In genomic region chr17:81432873-81433451, GRCh38 we compare ENCODE assay signal across 13 cellular contexts. TPM values are rescaled to one million over a fixed set of nuclear protein-coding genes. Genes with fewer than 3 reads are reported as not detected.
DNase-seq lines count a peak whose midpoint lies in the region; TF ChIP-seq lines count a peak whose summit lies in the region.
"Had no signal": no experiment of that assay in that cellular context is flagged by ENCODE, and none has a peak within 500 bp of the region (broad histone marks: within the 10 kb centered on the region; RNA-seq: fewer than 3 reads in every experiment).

No MANE protein-coding gene starts in this region.

- no peak overlapping the region for H3K4me3 ChIP-seq in A673 (ENCODE audit: low read depth, low read length, poor library complexity, severe bottlenecking)

- H3K27me3 Mint-ChIP-seq in mesothelial cell of epicardium (ENCODE audit: low read depth) = no peaks in the 10 kb centered on the region

- H3K36me3 ChIP-seq in A673 (ENCODE audit: insufficient read depth, low read length, poor library complexity, severe bottlenecking) = no peaks in the 10 kb centered on the region

- no peak overlapping the region for H3K4me3 Mint-ChIP-seq in mesothelial cell of epicardium
- H3K4me3 Mint-ChIP-seq: activated naive CD8-positive, alpha-beta T cell treated with anti-CD3 and anti-CD28 coated beads, Interleukin-2, amount 10 ng/mL, durations not matched to agents 7 days and 5 days; T-helper 2 cell treated with Interferon-gamma antibody and Interleukin-4, amounts not matched to agents 5 μg/mL and 100 μg/mL, for 36 hours had no signal

- H3K27ac ChIP-seq in A673 (ENCODE audit: low read depth, low read length, poor library complexity, severe bottlenecking) = no peak overlapping the region

- no peaks in the 10 kb centered on the region for H3K4me1 Mint-ChIP-seq in mesothelial cell of epicardium

- BruUV-seq in A673 (replicated peaks; lab: Mats Ljungman, UMichigan) = no TSS peak

- H3K36me3 Mint-ChIP-seq in mesothelial cell of epicardium = no peaks in the 10 kb centered on the region
- H3K36me3 Mint-ChIP-seq: activated naive CD8-positive, alpha-beta T cell treated with anti-CD3 and anti-CD28 coated beads, Interleukin-2, amount 10 ng/mL, durations not matched to agents 7 days and 5 days had no signal

- DNase-seq in A172 (ENCODE audit: low spot score) (peak; percentile 76), HT-29 (ENCODE audit: low spot score) (peak; percentile 39), NCI-H2196 treated with DMSO at 0.1 percent for 48 hours (lab: John Stamatoyannopoulos, UW; ENCODE audit: unreplicated experiment) (peak; percentile 87), glomerular visceral epithelial cell (ENCODE audit: extremely low spot score) (peak; percentile 40), epidermal melanocyte (ENCODE audit: insufficient read length, low spot score) (no peak), GM19238 (ENCODE audit: insufficient read length, low spot score) (no peak), mesothelial cell of epicardium (ENCODE audit: low spot score in 2 of 2, unreplicated experiment in 2 of 2) (no peak), A673 (ENCODE audit: low spot score) (no peak)
- DNase-seq: activated naive CD8-positive, alpha-beta T cell treated with anti-CD3 and anti-CD28 coated beads, Interleukin-2, amount 10 ng/mL, durations not matched to agents 7 days and 5 days; dermis blood vessel endothelial cell; foreskin fibroblast; left cardiac atrium had no signal

- H3K27ac Mint-ChIP-seq in mesothelial cell of epicardium = no peak overlapping the region
- H3K27ac Mint-ChIP-seq: activated naive CD8-positive, alpha-beta T cell treated with anti-CD3 and anti-CD28 coated beads, Interleukin-2, amount 10 ng/mL, durations not matched to agents 7 days and 5 days; T-helper 2 cell treated with Interferon-gamma antibody and Interleukin-4, amounts not matched to agents 5 μg/mL and 100 μg/mL, for 36 hours had no signal

- intact Hi-C loops in A673 (cut with micrococcal nuclease; ENCODE audit: unreplicated experiment) = no loop called here

- TF ChIP-seq CTCF in mesothelial cell of epicardium (IDR thresholded peaks at IDR 0.05; ENCODE audit: unreplicated experiment) (no peak), A673 (conservative IDR thresholded peaks at IDR 0.05; ENCODE audit: low read depth, low read length) (no peak)

- no peaks in the 10 kb centered on the region for H3K9me3 ChIP-seq in A673 (ENCODE audit: low read depth, low read length, poor library complexity, severe bottlenecking)

- POLR2A ChIA-PET in A673 (lab: Charles Lee; ENCODE audit: low non-redundant PET) = no interaction called here

- peaks cover 32% of the 10 kb centered on the region for H3K4me1 ChIP-seq in A673 (ENCODE audit: insufficient read depth, low read length, poor library complexity, severe bottlenecking)

- H3K9me3 Mint-ChIP-seq in mesothelial cell of epicardium = no peaks in the 10 kb centered on the region
- H3K9me3 Mint-ChIP-seq: activated naive CD8-positive, alpha-beta T cell treated with anti-CD3 and anti-CD28 coated beads, Interleukin-2, amount 10 ng/mL, durations not matched to agents 7 days and 5 days; T-helper 2 cell treated with Interferon-gamma antibody and Interleukin-4, amounts not matched to agents 5 μg/mL and 100 μg/mL, for 36 hours had no signal

- CTCF ChIA-PET in A673 (lab: Charles Lee) = no interaction called here

- no peaks in the 10 kb centered on the region for H3K27me3 ChIP-seq in A673 (replicated peaks; ENCODE audit: insufficient read depth, low read depth, low read length, poor library complexity)

RNA-seq across cellular contexts. Expression of gene BAHCC1, which starts 37.7 kb away (rescaled TPM):
- total RNA-seq in A172 (2014; rRNA removed; shearing (Covaris generic)) = 0.95 and 2.0 TPM in 2 replicates
- total RNA-seq in HT-29 (2014; rRNA removed; shearing (Covaris generic)) = 10.4 and 11.6 TPM in 2 replicates
- total RNA-seq in mesothelial cell of epicardium (34.9 to 36.4 TPM (median 35.1 TPM) in 3 replicates), A673 (2021) (74.2 and 80.6 TPM in 2 replicates)

Comparison
In these comparisons a context has a peak if more than half of its experiments do, and no peak if none do; other contexts are left out.
1. DNase-seq: peak in A172 (single experiment), HT-29 (single experiment), NCI-H2196 treated with DMSO at 0.1 percent for 48 hours (single experiment) and glomerular visceral epithelial cell (single experiment); none in epidermal melanocyte (single experiment), GM19238 (single experiment), mesothelial cell of epicardium (0 of 2) and A673 (single experiment).